ENCODE assay signal across 10 cellular contexts in genomic region chr3:127749787-127750225, GRCh38.
DNase-seq lines count a peak whose midpoint lies in the region; ATAC-seq and TF ChIP-seq lines count a peak whose summit lies in the region.
"Had no signal": no experiment of that assay in that cellular context is flagged by ENCODE, and none has a peak within 500 bp of the region (broad histone marks: within the 10 kb centered on the region; RNA-seq: fewer than 3 reads in every experiment).

No MANE protein-coding gene starts in this region.

- peak in 2 of 4 donors; percentile 14 to 21 for ATAC-seq in psoas muscle
- no peak for ATAC-seq in stimulated activated naive CD8-positive, alpha-beta T cell treated with anti-CD3 and anti-CD28 coated beads, Interleukin-15, Interleukin-2, amounts not matched to agents 100 U/mL and 50 U/mL, for 24 hours

- 77 to 92% (median 83%) methylated on average over 7 of the region's 7 CpGs for WGBS in psoas muscle, 3 donors

- H4K20me1 ChIP-seq in KMS-11 (ENCODE audit: insufficient read depth): no peaks in the 10 kb centered on the region

- H2AFZ ChIP-seq in KMS-11 (ENCODE audit: low read depth): peak overlapping the region; percentile 48

- H3K4me1 ChIP-seq in KMS-11 (ENCODE audit: low read depth, poor library complexity, severe bottlenecking) (peaks cover 78% of the 10 kb centered on the region), ascending aorta (peaks cover 8 to 31% of the 10 kb centered on the region in 2 donors), psoas muscle (peaks cover 51% of the 10 kb centered on the region)

- no peaks in the 10 kb centered on the region for H3K79me2 ChIP-seq in KMS-11 (ENCODE audit: insufficient read depth, low read depth)

- TF ChIP-seq CTCF in GM12873 (IDR thresholded peaks at IDR 0.05; ENCODE audit: insufficient read depth, low read depth, low read length, missing control alignments) (peak; percentile 56), KMS-11 (conservative IDR thresholded peaks at IDR 0.05; ENCODE audit: low read depth, low read length) (peak; percentile 40; the same call in 1 of the 2 replicates), ascending aorta (IDR thresholded peaks at IDR 0.05) (no peak), psoas muscle (IDR thresholded peaks at IDR 0.05) (no peak)

- intact Hi-C loops in ascending aorta (cut with DNase I) (loop anchor here (5.0 kb wide), 3 partner anchors 72 to 202 kb away; partner anchors contain the start of genes MCM2 and MGLL), psoas muscle (cut with DNase I) (loop anchor here (5.0 kb wide), 3 partner anchors 42 to 72 kb away; partner anchors contain the start of gene MGLL (in 1 of the 2))

- H3K27me3 ChIP-seq in KMS-11 (ENCODE audit: insufficient read depth, low read depth) (no peaks in the 10 kb centered on the region), ascending aorta (no peaks in the 10 kb centered on the region), psoas muscle (ENCODE audit: insufficient read depth in 3 of 3, low read length in 2 of 3) (no peaks in the 10 kb centered on the region)

- H3K36me3 ChIP-seq in KMS-11 (ENCODE audit: insufficient read depth) (no peaks in the 10 kb centered on the region), ascending aorta (no peaks in the 10 kb centered on the region), psoas muscle (ENCODE audit: insufficient read depth in 1 of 2, low read depth in 1 of 2) (no peaks in the 10 kb centered on the region)

- H3K9ac ChIP-seq in KMS-11: peak overlapping the region; percentile 82

- H3K27ac ChIP-seq in KMS-11 (peak overlapping the region; percentile 97), ascending aorta (peak overlapping the region; percentile 37 to 85), psoas muscle (peak overlapping the region; percentile 70)

- H3K9me3 ChIP-seq in ascending aorta (no peaks in the 10 kb centered on the region), psoas muscle (no peaks in the 10 kb centered on the region)

- H3K4me3 ChIP-seq in KMS-11 (IDR thresholded peaks at IDR 0.05; ENCODE audit: insufficient read depth, low read depth, low read length): no peak overlapping the region
- H3K4me3 ChIP-seq in ascending aorta: no peak overlapping the region
- no peak overlapping the region for H3K4me3 ChIP-seq in psoas muscle

- H3K4me2 ChIP-seq in KMS-11: peak overlapping the region; percentile 70

- no peak for DNase-seq in ascending aorta (ENCODE audit: low spot score in 2 of 2)
- DNase-seq in psoas muscle: no peak
- no peak for DNase-seq in stimulated activated CD4-positive, alpha-beta T cell treated with anti-CD3 and anti-CD28 coated beads, Interleukin-2, amount 100 ng/mL, for 48 hours
- no peak for DNase-seq in occipital lobe (lab: John Stamatoyannopoulos, UW)
- DNase-seq in stimulated activated naive CD8-positive, alpha-beta T cell treated with anti-CD3 and anti-CD28 coated beads, Interleukin-15, Interleukin-2, amounts not matched to agents 100 U/mL and 50 U/mL, for 24 hours: no peak
- no peak for DNase-seq in glomerular visceral epithelial cell (ENCODE audit: extremely low spot score)
- DNase-seq: activated CD8-positive, alpha-beta memory T cell treated with anti-CD3 and anti-CD28 coated beads, Interleukin-2, amount 50 U/mL, for 48 hours; NCI-H226 had no signal

Comparison
In these comparisons a context has a peak if more than half of its experiments do, and no peak if none do; other contexts are left out.
1. CTCF ChIP-seq: peak in GM12873 (single experiment) and KMS-11 (single experiment); none in ascending aorta (0 of 3) and psoas muscle (single experiment).
2. Peak in every context shown above with its lines, with median percentiles within 50 percentile points of each other: H3K27ac ChIP-seq.